ENCODE assay signal across 7 cellular contexts in genomic region chr1:198935371-198935921, GRCh38.
DNase-seq lines count a peak whose midpoint lies in the region; ATAC-seq lines count a peak whose summit lies in the region.

No MANE protein-coding gene starts in this region.

- DNase-seq in NCI-H2227 treated with DMSO at 0.1 percent for 48 hours (lab: John Stamatoyannopoulos, UW) (peak; percentile 96), dermis blood vessel endothelial cell (peak; percentile 100), medulla oblongata (ENCODE audit: extremely low spot score) (peak; percentile 82)
- peak; percentile 24 for DNase-seq in activated CD4-positive, alpha-beta T cell treated with anti-CD3 and anti-CD28 coated beads for 1 hour
- peak; percentile 42 to 46 for DNase-seq in stimulated activated CD8-positive, alpha-beta memory T cell treated with anti-CD3 and anti-CD28 coated beads, Interleukin-15, amount 100 ng/mL, for 4 hours (ENCODE audit: low read depth in 2 of 2)

- ATAC-seq in GM18867 (IDR thresholded peaks at IDR 0.05; ENCODE audit: unreplicated experiment) (peak; percentile 41), HG03103 (IDR thresholded peaks at IDR 0.05; ENCODE audit: low read depth, unreplicated experiment) (peak; percentile 35)

Comparison
In these comparisons a context has a peak if more than half of its experiments do, and no peak if none do; other contexts are left out.
1. Peak in every context shown above with its lines: DNase-seq and ATAC-seq.
2. DNase-seq: peak in every context shown above with its lines; median percentile 100 in dermis blood vessel endothelial cell; 96 in NCI-H2227 treated with DMSO at 0.1 percent for 48 hours; 82 in medulla oblongata; 44 in stimulated activated CD8-positive, alpha-beta memory T cell treated with anti-CD3 and anti-CD28 coated beads, Interleukin-15, amount 100 ng/mL, for 4 hours; 24 in activated CD4-positive, alpha-beta T cell treated with anti-CD3 and anti-CD28 coated beads for 1 hour.